ENCODE assay signal across 1 cellular context in genomic region chr11:72856065-72856464, GRCh38.
TF ChIP-seq lines count a peak whose summit lies in the region.

No MANE protein-coding gene starts in this region.

TF ChIP-seq in endothelial cell of umbilical vein, 7 proteins besides CTCF, POLR2A, EP300 and RAD21 (continued from another document):
- TF ChIP-seq EZH2 (IDR thresholded peaks at IDR 0.05; ENCODE audit: borderline replicate concordance, low read depth, low read length, severe bottlenecking) (no peak), FOS (IDR thresholded peaks at IDR 0.05; ENCODE audit: borderline replicate concordance, insufficient read depth, low read length) (no peak), JUN (IDR thresholded peaks at IDR 0.05; ENCODE audit: borderline replicate concordance, insufficient read depth, insufficient read length, low read depth) (no peak), POLR2AphosphoS5 (IDR thresholded peaks at IDR 0.05; ENCODE audit: insufficient read depth, low read depth, low read length) (no peak), GATA2 (IDR thresholded peaks at IDR 0.05; ENCODE audit: insufficient read depth, insufficient read length, low read depth, low read length) (no peak)
- TF ChIP-seq, protein P1, sequence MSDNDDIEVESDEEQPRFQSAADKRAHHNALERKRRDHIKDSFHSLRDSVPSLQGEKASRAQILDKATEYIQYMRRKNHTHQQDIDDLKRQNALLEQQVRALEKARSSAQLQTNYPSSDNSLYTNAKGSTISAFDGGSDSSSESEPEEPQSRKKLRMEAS (IDR thresholded peaks at IDR 0.05; ENCODE audit: insufficient read depth, insufficient read length): no peak
